In genomic region chr16:1351582-1352362, GRCh38 we compare ENCODE assay signal across 8 cellular contexts. TPM values are rescaled to one million over a fixed set of nuclear protein-coding genes. Genes with fewer than 3 reads are reported as not detected.
DNase-seq lines count a peak whose midpoint lies in the region; ATAC-seq and TF ChIP-seq lines count a peak whose summit lies in the region.

Gene GNPTG, plus strand, starts transcription at chr16:1351931. Its CDS starts 35 bp downstream, at chr16:1351966.
Gene TSR3, minus strand, starts transcription at chr16:1351878. Its CDS starts 74 bp downstream, at chr16:1351804.

- H3K27me3 ChIP-seq in GM23338 (ENCODE audit: insufficient read depth) (no peaks in the 10 kb centered on the region), adipocyte (replicated peaks; ENCODE audit: control insufficient read depth, insufficient read depth, low read length) (no peaks in the 10 kb centered on the region), tibial nerve (no peaks in the 10 kb centered on the region)

- intact Hi-C loops in cardiac septum (cut with DNase I), result loop anchor here (5.0 kb wide), 1 partner anchor 39 kb away; no protein-coding TSS in a partner anchor

- H3K4me1 Mint-ChIP-seq in GM23338, result peaks cover 6% of the 10 kb centered on the region
- H3K4me1 Mint-ChIP-seq in T-cell, result peaks cover 28 to 44% (median 34%) of the 10 kb centered on the region in 3 donors

- H2AFZ ChIP-seq in GM23338, result peak within 1 kb of the TSS; percentile 69; the same call in 1 of the 2 replicates

- H3K4me3 Mint-ChIP-seq in GM23338 (peak within 1 kb of the TSS; percentile 85), T-cell (peak within 1 kb of the TSS; percentile 80 to 84 (median 82))

- CTCF ChIA-PET in T-cell (lab: Charles Lee), result no interaction called here

- in situ Hi-C loops in G401 (cut with HindIII; ENCODE audit: low sequenced_read_pairs), result no loop called here

- peaks cover 4% of the 10 kb centered on the region; the same call in 1 of the 2 replicates for H4K20me1 ChIP-seq in GM23338 (replicated peaks; ENCODE audit: insufficient read depth)

- H3K79me2 ChIP-seq in GM23338 (replicated peaks; ENCODE audit: insufficient read depth), result peaks cover 39% of the 10 kb centered on the region

- WGBS in tibial nerve, 2 donors, result 1% methylated on average over 25 to 69 of the region's 98 CpGs

- peaks cover 28% of the 10 kb centered on the region for H3K27me3 Mint-ChIP-seq in GM23338 (ENCODE audit: insufficient read depth, low read depth, poor library complexity)
- H3K27me3 Mint-ChIP-seq in T-cell, result peaks cover 0 to 1% of the 10 kb centered on the region in 2 donors

- H3K27ac ChIP-seq in GM23338 (ENCODE audit: low read depth) (no peak within 1 kb of the TSS), tibial nerve (peak within 1 kb of the TSS; percentile 28 to 85 (median 62))

- DNase-seq in G401 (ENCODE audit: low spot score) (peak; percentile 70), GM23338 (ENCODE audit: low spot score) (peak; percentile 84), LoVo (ENCODE audit: low spot score) (peak; percentile 88), T-cell (peak; percentile 63 to 86 (median 78)), adipocyte (ENCODE audit: low read depth) (peak; percentile 93), cardiac septum (ENCODE audit: low spot score) (peak; percentile 94), pons (ENCODE audit: low spot score) (peak; percentile 63), tibial nerve (ENCODE audit: low spot score in 2 of 2) (peak; percentile 64 to 70)

- H3K4me3 ChIP-seq in GM23338 (peak within 1 kb of the TSS; percentile 93), adipocyte (ENCODE audit: low read length) (peak within 1 kb of the TSS; percentile 98), tibial nerve (peak within 1 kb of the TSS; percentile 90 to 97 (median 94))

- POLR2A ChIA-PET in T-cell (lab: Charles Lee), result no interaction called here

- no peak for TF ChIP-seq CTCF in GM23338 (conservative IDR thresholded peaks at IDR 0.05; ENCODE audit: low read depth in 2 of 2)
- peak in 1 of 5 experiments; percentile 56 for TF ChIP-seq CTCF in tibial nerve (IDR thresholded peaks at IDR 0.05)

- peak within 1 kb of the TSS; percentile 96 for H3K9ac ChIP-seq in adipocyte (ENCODE audit: low read length)

- H3K4me2 ChIP-seq in GM23338, result peak within 1 kb of the TSS; percentile 94

- no peaks in the 10 kb centered on the region for H3K9me3 ChIP-seq in adipocyte (ENCODE audit: control insufficient read depth, low read length)
- H3K9me3 ChIP-seq in tibial nerve, result no peaks in the 10 kb centered on the region

- H3K27ac Mint-ChIP-seq in GM23338, result no peak within 1 kb of the TSS
- peak within 1 kb of the TSS; percentile 75 to 84 for H3K27ac Mint-ChIP-seq in T-cell

- H3K36me3 Mint-ChIP-seq in GM23338 (ENCODE audit: low read depth) (peaks cover 4% of the 10 kb centered on the region; the same call in 2 of the 3 replicates), T-cell (no peaks in the 10 kb centered on the region)

- H3K9me2 ChIP-seq in GM23338 (ENCODE audit: insufficient read depth), result no peaks in the 10 kb centered on the region

- H3K36me3 ChIP-seq in GM23338 (ENCODE audit: insufficient read depth), result no peaks in the 10 kb centered on the region; the same call in 1 of the 2 replicates
- H3K36me3 ChIP-seq in adipocyte (ENCODE audit: control insufficient read depth, insufficient read depth, low read length, severe bottlenecking), result peaks cover 13% of the 10 kb centered on the region
- H3K36me3 ChIP-seq in tibial nerve, result peaks cover 0 to 34% (median 0%) of the 10 kb centered on the region in 3 donors

- no peaks in the 10 kb centered on the region; the same call in 1 of the 2 replicates for H3F3A ChIP-seq in GM23338 (replicated peaks; ENCODE audit: low read depth)

- H3K4me1 ChIP-seq in GM23338 (ENCODE audit: insufficient read depth) (peaks cover 7% of the 10 kb centered on the region; the same call in 1 of the 2 replicates), adipocyte (ENCODE audit: control insufficient read depth, insufficient read depth, low read length) (peaks cover 19% of the 10 kb centered on the region), tibial nerve (peaks cover 0 to 56% (median 27%) of the 10 kb centered on the region in 4 donors)

- ATAC-seq in GM23338, result peak; percentile 83
- ATAC-seq in T-cell (replicated peaks in 1 of 4), result peak; percentile 85 to 94 (median 86)

- TF ChIP-seq EP300 in tibial nerve (IDR thresholded peaks at IDR 0.05), result peak in 1 of 2 donors; percentile 94

- H3K9me3 Mint-ChIP-seq in GM23338 (peaks cover 3% of the 10 kb centered on the region), T-cell (no peaks in the 10 kb centered on the region)

- peak; percentile 54 to 69 for TF ChIP-seq POLR2A in tibial nerve (IDR thresholded peaks at IDR 0.05)

TF ChIP-seq in GM23338, 12 proteins besides CTCF, POLR2A, EP300 and RAD21:
- TF ChIP-seq EZH2 (IDR thresholded peaks at IDR 0.05; ENCODE audit: low read depth, unreplicated experiment) (no peak), CREB1 (CRISPR knock-in tag; IDR thresholded peaks at IDR 0.05; ENCODE audit: low read depth) (peak; percentile 86), ETS1 (IDR thresholded peaks at IDR 0.05) (peak; percentile 72; the same call in 1 of the 2 replicates), POLR2AphosphoS5 (IDR thresholded peaks at IDR 0.05; ENCODE audit: low read depth) (peak; percentile 66; the same call in 1 of the 2 replicates)

RNA-seq across cellular contexts. Expression of gene GNPTG, which starts in this region (rescaled TPM):
- total RNA-seq in G401 (2014; rRNA removed; shearing (Covaris generic)), result 48.6 and 51.1 TPM in 2 replicates
- total RNA-seq in GM23338 (2014; rRNA removed; shearing (Covaris generic)), result 9.2 and 23.3 TPM in 2 replicates
- polyA plus RNA-seq in GM23338 (2016; fragmentation: Nextera tagmentation; extraction: Ambion mirVana), result 39.1 and 41.0 TPM in 2 replicates
- total RNA-seq in T-cell (10 to 100 TPM; 42.6 to 66.5 (median 63.1) TPM), cardiac septum (32.3 TPM), tibial nerve (100 to 1,000 TPM in 1 of 4 donors, 10 to 100 TPM in 3; 51.1 to 117 (median 71.6) TPM)

RNA-seq across cellular contexts. Expression of gene TSR3, which starts in this region (rescaled TPM):
- total RNA-seq in G401 (2014; rRNA removed; shearing (Covaris generic)), result 88.1 and 96.8 TPM in 2 replicates
- 97.3 and 98.8 TPM in 2 replicates for total RNA-seq in GM23338 (2014; rRNA removed; shearing (Covaris generic))
- 54.1 and 58.5 TPM in 2 replicates for polyA plus RNA-seq in GM23338 (2016; fragmentation: Nextera tagmentation; extraction: Ambion mirVana)
- total RNA-seq in T-cell (10 to 100 TPM; 25.4 to 53.1 (median 48.1) TPM), cardiac septum (55.0 TPM), tibial nerve (100 to 1,000 TPM in 3 of 4 donors, 10 to 100 TPM in 1; 72.2 to 122 (median 108) TPM)
